Comparison of ENCODE assay signal across 9 cellular contexts in genomic region chr4:155952546-155952945, GRCh38. TPM values are rescaled to one million over a fixed set of nuclear protein-coding genes. Genes with fewer than 3 reads are reported as not detected.
A peak's percentile ranks its signal among the peaks of the same experiment; 100 is the strongest.
DNase-seq lines count a peak whose midpoint lies in the region; ATAC-seq, FAIRE-seq and TF ChIP-seq lines count a peak whose summit lies in the region.
"Had no signal": no experiment of that assay in that cellular context is flagged by ENCODE, and none has a peak within 500 bp of the region (broad histone marks: within the 10 kb centered on the region; RNA-seq: fewer than 3 reads in every experiment).

No MANE protein-coding gene starts in this region.

- H3K4me3 ChIP-seq in A549: no peak overlapping the region

- H3K27me3 Mint-ChIP-seq in IgD-negative memory B cell (peaks cover 1% of the 10 kb centered on the region), natural killer cell (ENCODE audit: low read depth in 2 of 2) (no peaks in the 10 kb centered on the region)

- POLR2A ChIA-PET in A549 (lab: Yijun Ruan, JAX): interaction anchor here (1.6 kb wide), 1 partner anchor 143 kb away, joined by 13 read pairs; no protein-coding TSS in a partner anchor

- H3K4me3 Mint-ChIP-seq in IgD-negative memory B cell (peak overlapping the region; percentile 18 to 71 (median 39)), natural killer cell (peak overlapping the region; percentile 78)

- H3K4me2 ChIP-seq in A549: peak overlapping the region; percentile 69

- peak overlapping the region in 1 of 2 experiments; percentile 100; a peak in 3 of 6 replicates for H3K27ac ChIP-seq in A549

- TF ChIP-seq CTCF in A549 (IDR thresholded peaks at IDR 0.05) (no peak), natural killer cell (IDR thresholded peaks at IDR 0.05) (no peak)

- H3K9me3 Mint-ChIP-seq in IgD-negative memory B cell (peaks cover 0 to 3% (median 0%) of the 10 kb centered on the region in 3 donors), natural killer cell (no peaks in the 10 kb centered on the region)

- no peak for FAIRE-seq in A549 (lab: Jason Lieb, UNC)

- ATAC-seq in A549: no peak
- no peak for ATAC-seq in natural killer cell
- no peak for ATAC-seq in HG03565 (IDR thresholded peaks at IDR 0.05; ENCODE audit: unreplicated experiment)
- no peak for ATAC-seq in GM21381 (IDR thresholded peaks at IDR 0.05; ENCODE audit: unreplicated experiment)

- H3K9me3 ChIP-seq in A549: no peaks in the 10 kb centered on the region

- H3K27ac Mint-ChIP-seq in IgD-negative memory B cell (no peak overlapping the region), natural killer cell (peak overlapping the region; percentile 99 to 100)

- 51% methylated on average over 4 of the region's 4 CpGs for WGBS in A549 (ENCODE audit: missing lambda C conversion rate)

- CTCF ChIA-PET in A549 (lab: Yijun Ruan, JAX): interaction anchor here (1.0 to 2.8 kb wide), 8 partner anchors 9 to 549 kb away, joined by 3 to 19 read pairs (median 4); no protein-coding TSS in a partner anchor

- DNase-seq in A549 (ENCODE audit: low read depth in 1 of 2, low spot score in 1 of 2) (no peak), dedifferentiated amniotic fluid mesenchymal stem cell (ENCODE audit: extremely low spot score) (peak; percentile 44), natural killer cell (no peak), SW480 (ENCODE audit: low spot score) (no peak)
- no peak for DNase-seq in stimulated activated naive CD4-positive, alpha-beta T cell (lab: John Stamatoyannopoulos, UW)

- peaks cover 10 to 20% (median 17%) of the 10 kb centered on the region in 3 donors for H3K4me1 Mint-ChIP-seq in IgD-negative memory B cell
- H3K4me1 Mint-ChIP-seq in natural killer cell: peaks cover 5 to 26% of the 10 kb centered on the region in 2 donors

- no peak for TF ChIP-seq EP300 in A549 (IDR thresholded peaks at IDR 0.05)

- H3K4me1 ChIP-seq in A549: no peaks in the 10 kb centered on the region

- TF ChIP-seq RAD21 in A549 (conservative IDR thresholded peaks at IDR 0.05 in 1 of 2, IDR thresholded peaks at IDR 0.05 in 1 of 2): no peak

- H3K36me3 Mint-ChIP-seq in IgD-negative memory B cell (peaks cover 2% of the 10 kb centered on the region), natural killer cell (no peaks in the 10 kb centered on the region)

- intact Hi-C loops in natural killer cell (cut with micrococcal nuclease): loop anchor here (2.0 to 10.0 kb wide), 3 partner anchors 145 to 1400 kb away; partner anchors contain the start of gene MAP9

- TF ChIP-seq POLR2A in A549 (IDR thresholded peaks at IDR 0.05; ENCODE audit: low read length): no peak

TF ChIP-seq in A549, 52 proteins besides CTCF, POLR2A, EP300 and RAD21:
- TF ChIP-seq EHMT2 (IDR thresholded peaks at IDR 0.05; ENCODE audit: low read depth) (no peak), REST (IDR thresholded peaks at IDR 0.05) (no peak), HOXA7 (CRISPR knock-in tag; IDR thresholded peaks at IDR 0.05) (no peak), PBX3 (IDR thresholded peaks at IDR 0.05) (no peak), RCOR1 (IDR thresholded peaks at IDR 0.05; ENCODE audit: low read depth, low read length) (no peak), ELK1 (IDR thresholded peaks at IDR 0.05; ENCODE audit: low read depth, low read length) (no peak), TP53 (CRISPR knock-in tag; IDR thresholded peaks at IDR 0.05) (no peak), SREBF2 (IDR thresholded peaks at IDR 0.05) (no peak), ESRRA (IDR thresholded peaks at IDR 0.05; ENCODE audit: borderline replicate concordance, low read length) (no peak), NR3C1 (IDR thresholded peaks at IDR 0.05) (no peak), HOXB13 (CRISPR knock-in tag; IDR thresholded peaks at IDR 0.05; ENCODE audit: low read depth) (no peak), RARB (CRISPR knock-in tag; IDR thresholded peaks at IDR 0.05) (no peak), KDM5A (IDR thresholded peaks at IDR 0.05) (no peak), CEBPB (IDR thresholded peaks at IDR 0.05) (no peak), ZFP36 (IDR thresholded peaks at IDR 0.05; ENCODE audit: borderline replicate concordance, partially characterized antibody) (no peak), E2F6 (IDR thresholded peaks at IDR 0.05; ENCODE audit: borderline replicate concordance, low read depth) (no peak), BHLHE40 (IDR thresholded peaks at IDR 0.05; ENCODE audit: low read depth, low read length) (no peak)

RNA-seq across cellular contexts. Expression of gene CTSO, which starts 1.1 kb away (rescaled TPM):
- polyA plus RNA-seq in A549 (2011; rRNA removed) (1.7 and 2.0 TPM in 2 replicates), A549 (2017; fragmentation: RNase III; extraction: RNeasy Plus Mini Kit Qiagen cat#74134 plus additional on column Dnase treatment) (0.72 to 0.81 TPM (median 0.78 TPM) in 3 replicates), IgD-negative memory B cell (32.6 TPM)
- polyA plus RNA-seq in A549 (2012; cell fraction: cytosol; rRNA removed): 0.11 and 0.12 TPM in 2 replicates
- polyA plus RNA-seq in A549 (2012; cell fraction: nucleus; rRNA removed): 0.06 and 0.12 TPM in 2 replicates
- 0.19 and 0.37 TPM in 2 replicates for polyA minus RNA-seq in A549 (2011; rRNA and poly(A)+ RNA removed)
- 10 to 100 TPM; 20.3 to 25.2 (median 22.2) TPM for total RNA-seq in natural killer cell

RNA-seq across cellular contexts. Expression of gene TDO2, which starts 49.0 kb away (rescaled TPM):
- 2.9 and 4.0 TPM in 2 replicates for polyA plus RNA-seq in A549 (2011; rRNA removed)
- polyA plus RNA-seq in A549 (2012; cell fraction: cytosol; rRNA removed): 0.39 and 0.44 TPM in 2 replicates
- 0.13 and 0.59 TPM in 2 replicates for polyA plus RNA-seq in A549 (2012; cell fraction: nucleus; rRNA removed)
- polyA plus RNA-seq in A549 (2017; fragmentation: RNase III; extraction: RNeasy Plus Mini Kit Qiagen cat#74134 plus additional on column Dnase treatment): 2.0 to 2.6 TPM (median 2.6 TPM) in 3 replicates
- polyA minus RNA-seq in A549 (2011; rRNA and poly(A)+ RNA removed): 1.2 and 1.9 TPM in 2 replicates
- polyA plus RNA-seq in IgD-negative memory B cell: not detected
- total RNA-seq in natural killer cell: not detected
- total RNA-seq: temporal lobe had no signal

Comparison
In these comparisons a context has a peak if more than half of its experiments do, and no peak if none do; other contexts are left out.
1. H3K27ac Mint-ChIP-seq: peak in natural killer cell (2 of 2); none in IgD-negative memory B cell (0 of 3).
2. RNA of gene CTSO, which starts 1.1 kb away (polyA plus RNA-seq): 32.6 TPM in IgD-negative memory B cell (single experiment); 0.06 to 2.0 TPM in A549; every median in the first group is over 10 times any median in the second.